11 cellular contexts compared by ENCODE assay signal in the genomic region with DNA sequence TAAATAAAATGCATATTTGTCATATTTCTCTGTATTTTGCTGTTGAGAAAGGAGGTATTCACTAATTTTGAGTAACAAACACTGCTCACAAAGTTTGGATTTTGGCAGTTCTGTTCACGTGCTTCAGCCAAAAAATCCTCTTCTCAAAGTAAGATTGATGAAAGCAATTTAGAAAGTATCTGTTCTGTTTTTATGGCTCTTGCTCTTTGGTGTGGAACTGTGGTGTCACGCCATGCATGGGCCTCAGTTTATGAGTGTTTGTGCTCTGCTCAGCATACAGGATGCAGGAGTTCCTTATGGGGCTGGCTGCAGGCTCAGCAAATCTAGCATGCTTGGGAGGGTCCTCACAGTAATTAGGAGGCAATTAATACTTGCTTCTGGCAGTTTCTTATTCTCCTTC. TPM values are rescaled to one million over a fixed set of nuclear protein-coding genes. Genes with fewer than 3 reads are reported as not detected.
DNase-seq lines count a peak whose midpoint lies in the region; ATAC-seq and TF ChIP-seq lines count a peak whose summit lies in the region.
"Had no signal": no experiment of that assay in that cellular context is flagged by ENCODE, and none has a peak within 500 bp of the region (broad histone marks: within the 10 kb centered on the region; RNA-seq: fewer than 3 reads in every experiment).

No MANE protein-coding gene starts in this region.

- peak overlapping the region; percentile 71 for H3K27ac ChIP-seq in Karpas-422 (ENCODE audit: low read length)
- H3K27ac ChIP-seq: colonic mucosa, KMS-11 had no signal

- H3K79me2 ChIP-seq in Karpas-422 (ENCODE audit: low read length) = peaks cover 79% of the 10 kb centered on the region

- no peaks in the 10 kb centered on the region for H3K36me3 ChIP-seq in Karpas-422 (ENCODE audit: insufficient read depth, low read length)
- H3K36me3 ChIP-seq: colonic mucosa had no signal

- H3K9me3 Mint-ChIP-seq in activated T-cell treated with anti-CD3 and anti-CD28 coated beads, Interleukin-2, amount 50 U/mL, for 72 hours = no peaks in the 10 kb centered on the region
- H3K9me3 Mint-ChIP-seq in activated T-cell treated with anti-CD3 and anti-CD28 coated beads, Interleukin-2, amount 50 U/mL, for 4 hours = no peaks in the 10 kb centered on the region
- H3K9me3 Mint-ChIP-seq in nephron = no peaks in the 10 kb centered on the region

- no peaks in the 10 kb centered on the region for H3K27me3 Mint-ChIP-seq in activated T-cell treated with anti-CD3 and anti-CD28 coated beads, Interleukin-2, amount 50 U/mL, for 72 hours (ENCODE audit: low read depth)
- no peaks in the 10 kb centered on the region for H3K27me3 Mint-ChIP-seq in activated T-cell treated with anti-CD3 and anti-CD28 coated beads, Interleukin-2, amount 50 U/mL, for 4 hours (ENCODE audit: low read depth)
- no peaks in the 10 kb centered on the region for H3K27me3 Mint-ChIP-seq in nephron (ENCODE audit: low read depth)

- peak; percentile 34 to 54 for DNase-seq in activated T-cell treated with anti-CD3 and anti-CD28 coated beads, Interleukin-2, amount 50 U/mL, for 72 hours
- DNase-seq in activated T-cell treated with anti-CD3 and anti-CD28 coated beads, Interleukin-2, amount 50 U/mL, for 4 hours = no peak
- DNase-seq in Karpas-422 = peak; percentile 62
- DNase-seq in NCI-H187 (lab: John Stamatoyannopoulos, UW) = no peak
- no peak for DNase-seq in RPMI8226
- no peak for DNase-seq in nucleus accumbens (lab: John Stamatoyannopoulos, UW)
- DNase-seq: colonic mucosa, posterior cingulate gyrus had no signal

- H2AFZ ChIP-seq in Karpas-422 (ENCODE audit: low read length) = no peak overlapping the region

- H3K4me3 Mint-ChIP-seq in activated T-cell treated with anti-CD3 and anti-CD28 coated beads, Interleukin-2, amount 50 U/mL, for 72 hours = peak overlapping the region; percentile 65 to 81
- H3K4me3 Mint-ChIP-seq in activated T-cell treated with anti-CD3 and anti-CD28 coated beads, Interleukin-2, amount 50 U/mL, for 4 hours = no peak overlapping the region
- H3K4me3 Mint-ChIP-seq in nephron = peak overlapping the region; percentile 68 to 81 (median 80)

- H3K4me1 ChIP-seq in Karpas-422 (ENCODE audit: low read length) = peaks cover 40% of the 10 kb centered on the region

- H3K4me1 Mint-ChIP-seq in activated T-cell treated with anti-CD3 and anti-CD28 coated beads, Interleukin-2, amount 50 U/mL, for 72 hours (ENCODE audit: low read depth) = peaks cover 68% of the 10 kb centered on the region
- H3K4me1 Mint-ChIP-seq in activated T-cell treated with anti-CD3 and anti-CD28 coated beads, Interleukin-2, amount 50 U/mL, for 4 hours (ENCODE audit: low read depth) = peaks cover 47% of the 10 kb centered on the region
- peaks cover 21% of the 10 kb centered on the region for H3K4me1 Mint-ChIP-seq in nephron

- H3K4me3 ChIP-seq in Karpas-422 (ENCODE audit: low read length) = no peak overlapping the region
- H3K4me3 ChIP-seq: colonic mucosa had no signal

- ATAC-seq in activated T-cell treated with anti-CD3 and anti-CD28 coated beads, Interleukin-2, amount 50 U/mL, for 72 hours (replicated peaks in 1 of 2) = no peak
- ATAC-seq in activated T-cell treated with anti-CD3 and anti-CD28 coated beads, Interleukin-2, amount 50 U/mL, for 4 hours = no peak
- peak; percentile 33 for ATAC-seq in GM21528 (IDR thresholded peaks at IDR 0.05; ENCODE audit: low FRiP score, unreplicated experiment)

- H3K9ac ChIP-seq in Karpas-422 (ENCODE audit: low read length) = no peak overlapping the region
- H3K9ac ChIP-seq: KMS-11 had no signal

- H3K36me3 Mint-ChIP-seq in activated T-cell treated with anti-CD3 and anti-CD28 coated beads, Interleukin-2, amount 50 U/mL, for 72 hours (ENCODE audit: insufficient read depth in 2 of 2) = peaks cover 1 to 9% of the 10 kb centered on the region in 2 donors
- H3K36me3 Mint-ChIP-seq in activated T-cell treated with anti-CD3 and anti-CD28 coated beads, Interleukin-2, amount 50 U/mL, for 4 hours (ENCODE audit: insufficient read depth) = peaks cover 9% of the 10 kb centered on the region
- peaks cover 8% of the 10 kb centered on the region for H3K36me3 Mint-ChIP-seq in nephron (ENCODE audit: low read depth)

- H3K9me2 ChIP-seq in Karpas-422 (replicated peaks; ENCODE audit: insufficient read depth, low read length) = no peaks in the 10 kb centered on the region

- TF ChIP-seq CTCF in nephron (IDR thresholded peaks at IDR 0.05; ENCODE audit: unreplicated experiment in 3 of 3) = no peak

- no peaks in the 10 kb centered on the region for H3K27me3 ChIP-seq in Karpas-422 (ENCODE audit: low read length)
- H3K27me3 ChIP-seq: colonic mucosa had no signal

- H3K9me3 ChIP-seq in Karpas-422 (ENCODE audit: low read length) = no peaks in the 10 kb centered on the region
- H3K9me3 ChIP-seq: colonic mucosa had no signal

- H3K27ac Mint-ChIP-seq in activated T-cell treated with anti-CD3 and anti-CD28 coated beads, Interleukin-2, amount 50 U/mL, for 72 hours = peak overlapping the region; percentile 84
- H3K27ac Mint-ChIP-seq in nephron = peak overlapping the region in 2 of 3 experiments; percentile 47 to 66

- peak overlapping the region; percentile 96 for H3K4me2 ChIP-seq in Karpas-422 (ENCODE audit: low read depth, low read length, poor library complexity, severe bottlenecking)
- H3K4me2 ChIP-seq: KMS-11 had no signal

- H4K20me1 ChIP-seq in Karpas-422 (ENCODE audit: insufficient read depth, low read depth, low read length) = peaks cover 11% of the 10 kb centered on the region; the same call in 1 of the 2 replicates

RNA-seq across cellular contexts. Expression of a gene that starts 3.3 kb away (rescaled TPM):
- total RNA-seq in activated T-cell treated with anti-CD3 and anti-CD28 coated beads, Interleukin-2, amount 50 U/mL, for 72 hours = 10 to 100 TPM; 88.0 to 97.9 TPM
- 10 to 100 TPM; 50.5 to 59.3 (median 51.5) TPM for total RNA-seq in activated T-cell treated with anti-CD3 and anti-CD28 coated beads, Interleukin-2, amount 50 U/mL, for 4 hours
- 24.8 and 48.7 TPM in 2 replicates for total RNA-seq in Karpas-422 (2014; rRNA removed; shearing (Covaris generic); ENCODE audit: low replicate concordance)

RNA-seq across cellular contexts. Expression of a gene that starts 3.5 kb away (rescaled TPM):
- total RNA-seq in activated T-cell treated with anti-CD3 and anti-CD28 coated beads, Interleukin-2, amount 50 U/mL, for 72 hours = not detected
- not detected for total RNA-seq in activated T-cell treated with anti-CD3 and anti-CD28 coated beads, Interleukin-2, amount 50 U/mL, for 4 hours
- not detected in 2 replicates for total RNA-seq in Karpas-422 (2014; rRNA removed; shearing (Covaris generic); ENCODE audit: low replicate concordance)
- total RNA-seq: colonic mucosa had no signal

Comparison
In these comparisons a context has a peak if more than half of its experiments do, and no peak if none do; other contexts are left out.
1. DNase-seq: peak in activated T-cell treated with anti-CD3 and anti-CD28 coated beads, Interleukin-2, amount 50 U/mL, for 72 hours (2 of 2) and Karpas-422 (single experiment); none in activated T-cell treated with anti-CD3 and anti-CD28 coated beads, Interleukin-2, amount 50 U/mL, for 4 hours (single experiment), NCI-H187 (0 of 2), RPMI8226 (single experiment) and nucleus accumbens (0 of 56).